ENCODE assay signal across 1 cellular context in genomic region chr3:171679011-171679492, GRCh38.
TF ChIP-seq lines count a peak whose summit lies in the region.

No MANE protein-coding gene starts in this region.

TF ChIP-seq in HepG2, 621 proteins besides CTCF, POLR2A, EP300 and RAD21 (continued from another document):
- TF ChIP-seq ARID5B (CRISPR knock-in tag; IDR thresholded peaks at IDR 0.05), result peak; percentile 63; the same call in 1 of the 2 replicates
- peak; percentile 34; the same call in 1 of the 2 replicates for TF ChIP-seq DPF2 (CRISPR knock-in tag; IDR thresholded peaks at IDR 0.05; ENCODE audit: borderline replicate concordance, low read depth)
- peak; percentile 14; the same call in 1 of the 2 replicates for TF ChIP-seq ZMYM4 (CRISPR knock-in tag; IDR thresholded peaks at IDR 0.05)
- no peak for TF ChIP-seq NFYC (CRISPR knock-in tag; IDR thresholded peaks at IDR 0.05)
- TF ChIP-seq BCL6 (CRISPR knock-in tag; IDR thresholded peaks at IDR 0.05), result no peak
- TF ChIP-seq HDAC1 (CRISPR knock-in tag; IDR thresholded peaks at IDR 0.05), result peak; percentile 53
- TF ChIP-seq RBM22 (optimal IDR thresholded peaks at IDR 0.05; ENCODE audit: low read length), result peak; percentile 33
- no peak for TF ChIP-seq JUND (CRISPR knock-in tag; IDR thresholded peaks at IDR 0.05)
- peak; percentile 11; the same call in 1 of the 2 replicates for TF ChIP-seq NCOA2 (CRISPR knock-in tag; IDR thresholded peaks at IDR 0.05)
- TF ChIP-seq, protein P1, sequence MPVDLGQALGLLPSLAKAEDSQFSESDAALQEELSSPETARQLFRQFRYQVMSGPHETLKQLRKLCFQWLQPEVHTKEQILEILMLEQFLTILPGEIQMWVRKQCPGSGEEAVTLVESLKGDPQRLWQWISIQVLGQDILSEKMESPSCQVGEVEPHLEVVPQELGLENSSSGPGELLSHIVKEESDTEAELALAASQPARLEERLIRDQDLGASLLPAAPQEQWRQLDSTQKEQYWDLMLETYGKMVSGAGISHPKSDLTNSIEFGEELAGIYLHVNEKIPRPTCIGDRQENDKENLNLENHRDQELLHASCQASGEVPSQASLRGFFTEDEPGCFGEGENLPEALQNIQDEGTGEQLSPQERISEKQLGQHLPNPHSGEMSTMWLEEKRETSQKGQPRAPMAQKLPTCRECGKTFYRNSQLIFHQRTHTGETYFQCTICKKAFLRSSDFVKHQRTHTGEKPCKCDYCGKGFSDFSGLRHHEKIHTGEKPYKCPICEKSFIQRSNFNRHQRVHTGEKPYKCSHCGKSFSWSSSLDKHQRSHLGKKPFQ (CRISPR knock-in tag; IDR thresholded peaks at IDR 0.05; ENCODE audit: insufficient replicate concordance), result no peak
- 0 out of 2 replicates have a peak, but pooled peaks have one; percentile 10 for TF ChIP-seq ZNF644 (CRISPR knock-in tag; IDR thresholded peaks at IDR 0.05; ENCODE audit: low read depth)
- peak; percentile 61; the same call in 1 of the 2 replicates for TF ChIP-seq NCOR1 (IDR thresholded peaks at IDR 0.05; ENCODE audit: borderline replicate concordance, low read length)
- no peak for TF ChIP-seq ZNF569 (CRISPR knock-in tag; IDR thresholded peaks at IDR 0.05; ENCODE audit: borderline replicate concordance)
- peak; percentile 72; the same call in 1 of the 2 replicates for TF ChIP-seq TBX2 (CRISPR knock-in tag; IDR thresholded peaks at IDR 0.05; ENCODE audit: borderline replicate concordance)
- TF ChIP-seq GFI1 (CRISPR knock-in tag; IDR thresholded peaks at IDR 0.05; ENCODE audit: borderline replicate concordance), result 0 out of 2 replicates have a peak, but pooled peaks have one; percentile 36
- peak; percentile 66; the same call in 1 of the 2 replicates for TF ChIP-seq NFIC (IDR thresholded peaks at IDR 0.05; ENCODE audit: low read length)
- TF ChIP-seq, protein P2, sequence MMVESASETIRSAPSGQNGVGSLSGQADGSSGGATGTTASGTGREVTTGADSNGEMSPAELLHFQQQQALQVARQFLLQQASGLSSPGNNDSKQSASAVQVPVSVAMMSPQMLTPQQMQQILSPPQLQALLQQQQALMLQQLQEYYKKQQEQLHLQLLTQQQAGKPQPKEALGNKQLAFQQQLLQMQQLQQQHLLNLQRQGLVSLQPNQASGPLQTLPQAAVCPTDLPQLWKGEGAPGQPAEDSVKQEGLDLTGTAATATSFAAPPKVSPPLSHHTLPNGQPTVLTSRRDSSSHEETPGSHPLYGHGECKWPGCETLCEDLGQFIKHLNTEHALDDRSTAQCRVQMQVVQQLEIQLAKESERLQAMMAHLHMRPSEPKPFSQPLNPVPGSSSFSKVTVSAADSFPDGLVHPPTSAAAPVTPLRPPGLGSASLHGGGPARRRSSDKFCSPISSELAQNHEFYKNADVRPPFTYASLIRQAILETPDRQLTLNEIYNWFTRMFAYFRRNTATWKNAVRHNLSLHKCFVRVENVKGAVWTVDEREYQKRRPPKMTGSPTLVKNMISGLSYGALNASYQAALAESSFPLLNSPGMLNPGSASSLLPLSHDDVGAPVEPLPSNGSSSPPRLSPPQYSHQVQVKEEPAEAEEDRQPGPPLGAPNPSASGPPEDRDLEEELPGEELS (CRISPR knock-in tag; IDR thresholded peaks at IDR 0.05), result peak; percentile 53; the same call in 1 of the 2 replicates
- 0 out of 2 replicates have a peak, but pooled peaks have one; percentile 53 for TF ChIP-seq ONECUT2 (CRISPR knock-in tag; IDR thresholded peaks at IDR 0.05)
- TF ChIP-seq TARDBP (CRISPR knock-in tag; IDR thresholded peaks at IDR 0.05), result peak; percentile 42; the same call in 1 of the 2 replicates
- TF ChIP-seq NR1H2 (CRISPR knock-in tag; IDR thresholded peaks at IDR 0.05; ENCODE audit: borderline replicate concordance, low read depth), result no peak
- TF ChIP-seq FOXA3 (CRISPR knock-in tag; IDR thresholded peaks at IDR 0.05), result peak; percentile 50
- TF ChIP-seq HES4 (CRISPR knock-in tag; IDR thresholded peaks at IDR 0.05; ENCODE audit: borderline replicate concordance), result no peak
- peak; percentile 91 for TF ChIP-seq AHDC1 (CRISPR knock-in tag; IDR thresholded peaks at IDR 0.05; ENCODE audit: borderline replicate concordance)
- TF ChIP-seq CEBPB (IDR thresholded peaks at IDR 0.05; ENCODE audit: borderline replicate concordance, low read depth, low read length), result peak; percentile 63; the same call in 1 of the 2 replicates
- no peak for TF ChIP-seq MTA1 (CRISPR knock-in tag; IDR thresholded peaks at IDR 0.05; ENCODE audit: borderline replicate concordance)
- no peak for TF ChIP-seq HCFC1 (IDR thresholded peaks at IDR 0.05; ENCODE audit: low read depth, low read length)
- TF ChIP-seq RCOR2 (CRISPR knock-in tag; IDR thresholded peaks at IDR 0.05), result no peak
- peak; percentile 99; the same call in 1 of the 2 replicates for TF ChIP-seq ZBTB20 (CRISPR knock-in tag; IDR thresholded peaks at IDR 0.05; ENCODE audit: borderline replicate concordance, low read depth)
- 0 out of 2 replicates have a peak, but pooled peaks have one; percentile 28 for TF ChIP-seq PHF21A (CRISPR knock-in tag; IDR thresholded peaks at IDR 0.05)
- TF ChIP-seq SALL1 (CRISPR knock-in tag; IDR thresholded peaks at IDR 0.05), result peak; percentile 91
- no peak for TF ChIP-seq SOX13 (IDR thresholded peaks at IDR 0.05)
- peak in 1 of 2 experiments; percentile 58; a peak in 2 of 4 replicates for TF ChIP-seq SOX13 (CRISPR knock-in tag; conservative IDR thresholded peaks at IDR 0.05 in 1 of 2, IDR thresholded peaks at IDR 0.05 in 1 of 2)
- peak; percentile 68 for TF ChIP-seq GATAD2A (CRISPR knock-in tag; IDR thresholded peaks at IDR 0.05)
- TF ChIP-seq, protein P3, sequence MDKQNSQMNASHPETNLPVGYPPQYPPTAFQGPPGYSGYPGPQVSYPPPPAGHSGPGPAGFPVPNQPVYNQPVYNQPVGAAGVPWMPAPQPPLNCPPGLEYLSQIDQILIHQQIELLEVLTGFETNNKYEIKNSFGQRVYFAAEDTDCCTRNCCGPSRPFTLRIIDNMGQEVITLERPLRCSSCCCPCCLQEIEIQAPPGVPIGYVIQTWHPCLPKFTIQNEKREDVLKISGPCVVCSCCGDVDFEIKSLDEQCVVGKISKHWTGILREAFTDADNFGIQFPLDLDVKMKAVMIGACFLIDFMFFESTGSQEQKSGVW (CRISPR knock-in tag; IDR thresholded peaks at IDR 0.05; ENCODE audit: borderline replicate concordance), result no peak
- TF ChIP-seq ZNF431 (CRISPR knock-in tag; IDR thresholded peaks at IDR 0.05; ENCODE audit: borderline replicate concordance, low read depth), result no peak
- TF ChIP-seq PITX1 (CRISPR knock-in tag; IDR thresholded peaks at IDR 0.05), result 0 out of 2 replicates have a peak, but pooled peaks have one; percentile 33
- peak; percentile 41; the same call in 1 of the 2 replicates for TF ChIP-seq SIX1 (CRISPR knock-in tag; IDR thresholded peaks at IDR 0.05; ENCODE audit: borderline replicate concordance)
- no peak for TF ChIP-seq E2F5 (CRISPR knock-in tag; conservative IDR thresholded peaks at IDR 0.05)
- TF ChIP-seq MEF2D (CRISPR knock-in tag; IDR thresholded peaks at IDR 0.05), result peak; percentile 68; the same call in 1 of the 2 replicates
- no peak for TF ChIP-seq SOX6 (IDR thresholded peaks at IDR 0.05)
- TF ChIP-seq SOX6 (CRISPR knock-in tag; IDR thresholded peaks at IDR 0.05), result peak; percentile 85
TF ChIP-seq in HepG2: peak in this region for 33.
